Comparison of ENCODE assay signal across 8 cellular contexts in genomic region chr12:6735448-6736191, GRCh38. TPM values are rescaled to one million over a fixed set of nuclear protein-coding genes. Genes with fewer than 3 reads are reported as not detected.
DNase-seq lines count a peak whose midpoint lies in the region; ATAC-seq, FAIRE-seq and TF ChIP-seq lines count a peak whose summit lies in the region.
"Had no signal": no experiment of that assay in that cellular context is flagged by ENCODE, and none has a peak within 500 bp of the region (broad histone marks: within the 10 kb centered on the region; RNA-seq: fewer than 3 reads in every experiment).

No MANE protein-coding gene starts in this region.

- dilution Hi-C loops in keratinocyte (cut with MboI; ENCODE audit: extremely low pct_ligation_motif_present, low sequenced_read_pairs), result no loop called here

- H3K9ac ChIP-seq in MM.1S (ENCODE audit: low read length) (peak overlapping the region; percentile 30; the same call in 1 of the 2 replicates), keratinocyte (ENCODE audit: control insufficient read depth, extremely low read depth, insufficient read depth, low read length) (no peak overlapping the region)

- H3K27ac ChIP-seq in MM.1S (ENCODE audit: low read length), result no peak overlapping the region
- H3K27ac ChIP-seq in keratinocyte (ENCODE audit: control insufficient read depth, insufficient read depth, low read length), result peak overlapping the region; percentile 0

- no peaks in the 10 kb centered on the region for H3K27me3 ChIP-seq in MM.1S (replicated peaks; ENCODE audit: insufficient read depth, low read length)
- H3K27me3 ChIP-seq in bronchial epithelial cell (ENCODE audit: control insufficient read depth, insufficient read depth, low read length), result no peaks in the 10 kb centered on the region
- H3K27me3 ChIP-seq in keratinocyte (ENCODE audit: control insufficient read depth, extremely low read depth, insufficient read depth, low read length), result no peaks in the 10 kb centered on the region

- H4K20me1 ChIP-seq in MM.1S (ENCODE audit: insufficient read depth, low read length), result no peaks in the 10 kb centered on the region
- H4K20me1 ChIP-seq in keratinocyte (ENCODE audit: control insufficient read depth, extremely low read depth, insufficient read depth, low read length), result no peaks in the 10 kb centered on the region

- DNase-seq in GM03348 (ENCODE audit: low spot score) (peak; percentile 70), MM.1S (peak; percentile 65), bronchial epithelial cell (ENCODE audit: low read depth) (peak; percentile 99), keratinocyte (ENCODE audit: low read depth, low spot score) (peak; percentile 96)
- DNase-seq in T-helper 2 cell treated with Interferon-gamma antibody and Interleukin-4, amounts not matched to agents 5 μg/mL and 100 μg/mL, for 36 hours (ENCODE audit: low spot score), result peak; percentile 36
- peak; percentile 33 to 46 for DNase-seq in stimulated activated CD4-positive, alpha-beta T cell treated with anti-CD3 and anti-CD28 coated beads, Interleukin-2, amount 100 ng/mL, for 24 hours

- no peaks in the 10 kb centered on the region for H3K9me3 Mint-ChIP-seq in T-helper 2 cell treated with Interferon-gamma antibody and Interleukin-4, amounts not matched to agents 5 μg/mL and 100 μg/mL, for 36 hours
- H3K9me3 Mint-ChIP-seq: activated naive CD4-positive, alpha-beta T cell treated with anti-CD3 and anti-CD28 coated beads, Interleukin-2, amount 50 U/mL, for 24 hours had no signal

- no peaks in the 10 kb centered on the region for H3K9me2 ChIP-seq in MM.1S (replicated peaks; ENCODE audit: insufficient read depth, low read length)

- H3K36me3 ChIP-seq in MM.1S (replicated peaks; ENCODE audit: insufficient read depth, low read length) (no peaks in the 10 kb centered on the region), bronchial epithelial cell (ENCODE audit: control insufficient read depth, insufficient read depth, low read length) (peaks cover 6% of the 10 kb centered on the region), keratinocyte (ENCODE audit: control insufficient read depth in 2 of 2, extremely low read depth in 1 of 2, insufficient read depth in 2 of 2, low read length in 2 of 2) (peaks cover 7 to 14% of the 10 kb centered on the region in 2 experiments)

- FAIRE-seq in bronchial epithelial cell (lab: Jason Lieb, UNC), result no peak
- FAIRE-seq in keratinocyte (lab: Jason Lieb, UNC), result peak; percentile 95

- H3K9me1 ChIP-seq in keratinocyte (ENCODE audit: control insufficient read depth, extremely low read depth, insufficient read depth, low read length), result no peaks in the 10 kb centered on the region

- peaks cover 6% of the 10 kb centered on the region for H3K36me3 Mint-ChIP-seq in T-helper 2 cell treated with Interferon-gamma antibody and Interleukin-4, amounts not matched to agents 5 μg/mL and 100 μg/mL, for 36 hours (ENCODE audit: low read depth)

- H3K4me3 Mint-ChIP-seq in T-helper 2 cell treated with Interferon-gamma antibody and Interleukin-4, amounts not matched to agents 5 μg/mL and 100 μg/mL, for 36 hours, result no peak overlapping the region
- H3K4me3 Mint-ChIP-seq: activated naive CD4-positive, alpha-beta T cell treated with anti-CD3 and anti-CD28 coated beads, Interleukin-2, amount 50 U/mL, for 24 hours had no signal

- peaks cover 11% of the 10 kb centered on the region for H3K4me1 ChIP-seq in MM.1S (ENCODE audit: low read length)
- peaks cover 9% of the 10 kb centered on the region for H3K4me1 ChIP-seq in keratinocyte (ENCODE audit: control insufficient read depth, extremely low read depth, insufficient read depth, low read length)

- peaks cover 5% of the 10 kb centered on the region; the same call in 1 of the 2 replicates for H3F3A ChIP-seq in MM.1S (ENCODE audit: insufficient read depth, low read length)

- H3K9me3 ChIP-seq in MM.1S (replicated peaks; ENCODE audit: insufficient read depth, low read length), result no peaks in the 10 kb centered on the region
- H3K9me3 ChIP-seq in keratinocyte (ENCODE audit: control insufficient read depth, low read depth, low read length), result no peaks in the 10 kb centered on the region

- peak overlapping the region; percentile 13 for H3K27ac Mint-ChIP-seq in T-helper 2 cell treated with Interferon-gamma antibody and Interleukin-4, amounts not matched to agents 5 μg/mL and 100 μg/mL, for 36 hours
- H3K27ac Mint-ChIP-seq: activated naive CD4-positive, alpha-beta T cell treated with anti-CD3 and anti-CD28 coated beads, Interleukin-2, amount 50 U/mL, for 24 hours had no signal

- H3K4me3 ChIP-seq in MM.1S (ENCODE audit: low read length) (no peak overlapping the region), bronchial epithelial cell (ENCODE audit: low read depth, low read length) (no peak overlapping the region), keratinocyte (ENCODE audit: control insufficient read depth in 2 of 3, extremely low read depth in 1 of 3, insufficient read depth in 2 of 3, low read depth in 1 of 3, low read length in 3 of 3) (no peak overlapping the region)

- no peak for ATAC-seq in HG02642 (IDR thresholded peaks at IDR 0.05; ENCODE audit: poor library complexity, unreplicated experiment)

- no peaks in the 10 kb centered on the region for H3K79me2 ChIP-seq in MM.1S (ENCODE audit: low read length)
- no peaks in the 10 kb centered on the region for H3K79me2 ChIP-seq in keratinocyte (ENCODE audit: control insufficient read depth, insufficient read depth, low read length)

- peaks cover 6% of the 10 kb centered on the region for H3K4me1 Mint-ChIP-seq in T-helper 2 cell treated with Interferon-gamma antibody and Interleukin-4, amounts not matched to agents 5 μg/mL and 100 μg/mL, for 36 hours (ENCODE audit: low read depth)

- H3K4me2 ChIP-seq in MM.1S (ENCODE audit: low read depth, low read length), result peak overlapping the region; percentile 45; the same call in 1 of the 2 replicates
- peak overlapping the region; percentile 11 for H3K4me2 ChIP-seq in keratinocyte (ENCODE audit: control insufficient read depth, extremely low read depth, insufficient read depth, low read depth, low read length)

- TF ChIP-seq CTCF in MM.1S (IDR thresholded peaks at IDR 0.05; ENCODE audit: low read length) (peak; percentile 82), bronchial epithelial cell (IDR thresholded peaks at IDR 0.05; ENCODE audit: insufficient read depth, low read length, severe bottlenecking) (peak; percentile 82), keratinocyte (optimal IDR thresholded peaks at IDR 0.05 in 1 of 3, IDR thresholded peaks at IDR 0.05 in 1 of 3, conservative IDR thresholded peaks at IDR 0.05 in 1 of 3; ENCODE audit: extremely low read depth in 1 of 3, insufficient read depth in 2 of 3, low read length in 3 of 3) (peak; percentile 79 to 90 (median 88))

- H3K27me3 Mint-ChIP-seq in T-helper 2 cell treated with Interferon-gamma antibody and Interleukin-4, amounts not matched to agents 5 μg/mL and 100 μg/mL, for 36 hours (ENCODE audit: low read depth), result no peaks in the 10 kb centered on the region
- H3K27me3 Mint-ChIP-seq: activated naive CD4-positive, alpha-beta T cell treated with anti-CD3 and anti-CD28 coated beads, Interleukin-2, amount 50 U/mL, for 24 hours had no signal

- H2AFZ ChIP-seq in MM.1S (ENCODE audit: low read length) (peak overlapping the region; percentile 67), keratinocyte (ENCODE audit: control insufficient read depth, low read length) (no peak overlapping the region)

RNA-seq across cellular contexts. Expression of gene COPS7A, which starts 11.8 kb away (rescaled TPM):
- 63.7 and 86.0 TPM in 2 replicates for total RNA-seq in bronchial epithelial cell
- polyA plus RNA-seq in keratinocyte, result 85.4 to 116 TPM (median 85.5 TPM) in 3 replicates
- polyA plus RNA-seq in keratinocyte (2011; ENCODE audit: low read depth), result 17.5 TPM
- polyA plus RNA-seq in keratinocyte (2011; cell fraction: cytosol; rRNA removed), result 109 and 111 TPM in 2 replicates
- polyA plus RNA-seq in keratinocyte (2011; cell fraction: nucleus; rRNA removed), result 118 and 136 TPM in 2 replicates
- polyA plus RNA-seq in keratinocyte (2012; ENCODE audit: low replicate concordance), result 53.8 and 57.8 TPM in 2 replicates
- polyA minus RNA-seq in keratinocyte, result 43.5 to 64.7 TPM (median 59.1 TPM) in 3 replicates
- polyA minus RNA-seq in keratinocyte (2011; cell fraction: cytosol; rRNA and poly(A)+ RNA removed), result 47.6 TPM
- polyA minus RNA-seq in keratinocyte (2011; cell fraction: nucleus; rRNA and poly(A)+ RNA removed), result 18.1 and 19.5 TPM in 2 replicates

RNA-seq across cellular contexts. Expression of gene MLF2, which starts 17.3 kb away (rescaled TPM):
- total RNA-seq in bronchial epithelial cell, result 136 and 180 TPM in 2 replicates
- 317 to 364 TPM (median 335 TPM) in 3 replicates for polyA plus RNA-seq in keratinocyte
- 126 TPM for polyA plus RNA-seq in keratinocyte (2011; ENCODE audit: low read depth)
- polyA plus RNA-seq in keratinocyte (2011; cell fraction: cytosol; rRNA removed), result 318 and 362 TPM in 2 replicates
- polyA plus RNA-seq in keratinocyte (2011; cell fraction: nucleus; rRNA removed), result 243 and 262 TPM in 2 replicates
- 227 and 246 TPM in 2 replicates for polyA plus RNA-seq in keratinocyte (2012; ENCODE audit: low replicate concordance)
- 307 to 390 TPM (median 320 TPM) in 3 replicates for polyA minus RNA-seq in keratinocyte
- polyA minus RNA-seq in keratinocyte (2011; cell fraction: cytosol; rRNA and poly(A)+ RNA removed), result 244 TPM
- 82.0 and 93.5 TPM in 2 replicates for polyA minus RNA-seq in keratinocyte (2011; cell fraction: nucleus; rRNA and poly(A)+ RNA removed)

RNA-seq across cellular contexts. Expression of gene PTMS, which starts 30.5 kb away (rescaled TPM):
- total RNA-seq in bronchial epithelial cell, result 17.6 and 35.3 TPM in 2 replicates
- 80.6 to 140 TPM (median 119 TPM) in 3 replicates for polyA plus RNA-seq in keratinocyte
- polyA plus RNA-seq in keratinocyte (2011; ENCODE audit: low read depth), result 25.3 TPM
- 69.1 and 164 TPM in 2 replicates for polyA plus RNA-seq in keratinocyte (2011; cell fraction: cytosol; rRNA removed)
- polyA plus RNA-seq in keratinocyte (2011; cell fraction: nucleus; rRNA removed), result 56.0 and 59.5 TPM in 2 replicates
- 90.0 and 261 TPM in 2 replicates for polyA plus RNA-seq in keratinocyte (2012; ENCODE audit: low replicate concordance)
- polyA minus RNA-seq in keratinocyte, result 35.3 to 395 TPM (median 52.5 TPM) in 3 replicates
- polyA minus RNA-seq in keratinocyte (2011; cell fraction: cytosol; rRNA and poly(A)+ RNA removed), result 59.5 TPM
- polyA minus RNA-seq in keratinocyte (2011; cell fraction: nucleus; rRNA and poly(A)+ RNA removed), result 14.2 and 18.3 TPM in 2 replicates

RNA-seq across cellular contexts. Expression of gene PIANP, which starts 35.0 kb away (rescaled TPM):
- total RNA-seq in bronchial epithelial cell, result not detected in 2 replicates
- not detected in 3 replicates for polyA plus RNA-seq in keratinocyte
- polyA plus RNA-seq in keratinocyte (2011; ENCODE audit: low read depth), result not detected
- polyA plus RNA-seq in keratinocyte (2011; cell fraction: cytosol; rRNA removed), result not detected in 2 replicates
- polyA plus RNA-seq in keratinocyte (2011; cell fraction: nucleus; rRNA removed), result 0.12 TPM in 1 of 2 replicates, not detected in the other
- polyA plus RNA-seq in keratinocyte (2012; ENCODE audit: low replicate concordance), result 0.09 TPM in 1 of 2 replicates, not detected in the other
- polyA minus RNA-seq in keratinocyte, result 0.16 TPM in 1 of 3 replicates, not detected in the others
- polyA minus RNA-seq in keratinocyte (2011; cell fraction: cytosol; rRNA and poly(A)+ RNA removed), result not detected
- not detected in 2 replicates for polyA minus RNA-seq in keratinocyte (2011; cell fraction: nucleus; rRNA and poly(A)+ RNA removed)

RNA-seq across cellular contexts. Expression of gene LAG3, which starts 36.7 kb away (rescaled TPM):
- not detected in 2 replicates for total RNA-seq in bronchial epithelial cell
- 0.09 to 0.14 TPM (median 0.09 TPM) in 3 replicates for polyA plus RNA-seq in keratinocyte
- not detected for polyA plus RNA-seq in keratinocyte (2011; ENCODE audit: low read depth)
- not detected in 2 replicates for polyA plus RNA-seq in keratinocyte (2011; cell fraction: cytosol; rRNA removed)
- polyA plus RNA-seq in keratinocyte (2011; cell fraction: nucleus; rRNA removed), result 0.27 and 0.40 TPM in 2 replicates
- polyA plus RNA-seq in keratinocyte (2012; ENCODE audit: low replicate concordance), result 0.23 and 0.97 TPM in 2 replicates
- polyA minus RNA-seq in keratinocyte, result not detected in 3 replicates
- polyA minus RNA-seq in keratinocyte (2011; cell fraction: cytosol; rRNA and poly(A)+ RNA removed), result not detected
- not detected in 2 replicates for polyA minus RNA-seq in keratinocyte (2011; cell fraction: nucleus; rRNA and poly(A)+ RNA removed)

Comparison
In these comparisons a context has a peak if more than half of its experiments do, and no peak if none do; other contexts are left out.
1. DNase-seq: peak in every context shown above with its lines; median percentile 99 in bronchial epithelial cell; 96 in keratinocyte; 70 in GM03348; 65 in MM.1S; 40 in stimulated activated CD4-positive, alpha-beta T cell treated with anti-CD3 and anti-CD28 coated beads, Interleukin-2, amount 100 ng/mL, for 24 hours; 36 in T-helper 2 cell treated with Interferon-gamma antibody and Interleukin-4, amounts not matched to agents 5 μg/mL and 100 μg/mL, for 36 hours.